In the genomic region with DNA sequence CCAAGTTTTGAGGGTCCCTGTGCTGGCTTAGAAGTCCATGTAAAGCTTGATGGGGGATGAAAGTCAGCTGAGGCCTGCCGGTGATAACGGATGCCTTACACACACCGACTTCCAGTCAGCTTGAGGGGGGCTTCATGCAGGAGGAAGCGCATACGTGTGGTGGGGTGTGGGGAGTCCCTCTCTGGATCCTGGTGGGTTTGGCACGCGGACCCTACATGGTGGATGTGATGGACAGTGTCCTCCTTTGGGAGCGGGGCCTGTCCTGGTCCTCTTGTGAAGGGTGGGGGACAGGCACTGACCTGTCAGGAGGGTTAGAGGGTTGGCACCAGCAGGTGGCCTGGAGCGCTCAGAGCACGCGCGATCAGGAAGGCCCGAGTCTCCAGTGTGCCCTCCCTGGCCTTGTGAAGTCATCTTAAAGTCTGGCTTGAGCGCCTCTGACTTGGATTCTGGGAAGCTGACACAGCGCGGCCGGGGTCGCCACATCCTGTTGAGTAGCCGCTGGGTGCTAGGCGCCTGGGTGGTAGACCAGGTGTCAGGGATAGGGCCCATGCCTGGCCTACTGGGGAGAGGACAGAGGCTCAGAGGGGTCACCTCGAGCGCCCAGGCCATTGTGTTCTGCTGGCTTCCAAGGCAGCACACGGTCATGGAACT, we compare ENCODE assay signal across 9 cellular contexts. TPM values are rescaled to one million over a fixed set of nuclear protein-coding genes. Genes with fewer than 3 reads are reported as not detected.
DNase-seq lines count a peak whose midpoint lies in the region; ATAC-seq lines count a peak whose summit lies in the region.
"Had no signal": no experiment of that assay in that cellular context is flagged by ENCODE, and none has a peak within 500 bp of the region (broad histone marks: within the 10 kb centered on the region; RNA-seq: fewer than 3 reads in every experiment).

No MANE protein-coding gene starts in this region.

- peak overlapping the region in 4 of 5 donors; percentile 46 to 97 (median 70) for H3K9ac ChIP-seq in subcutaneous abdominal adipose tissue (ENCODE audit: low read length in 5 of 5)

- no peaks in the 10 kb centered on the region for H3K9me3 Mint-ChIP-seq in activated CD4-positive, alpha-beta T cell treated with anti-CD3 and anti-CD28 coated beads, Interleukin-2, amount 10 ng/mL, durations not matched to agents 7 days and 5 days
- H3K9me3 Mint-ChIP-seq in activated CD4-positive, alpha-beta memory T cell treated with anti-CD3 and anti-CD28 coated beads for 36 hours: no peaks in the 10 kb centered on the region

- peaks cover 0 to 16% (median 6%) of the 10 kb centered on the region in 5 donors for H3K36me3 ChIP-seq in subcutaneous abdominal adipose tissue (ENCODE audit: control insufficient read depth in 5 of 5, insufficient read depth in 5 of 5, low read length in 5 of 5)
- H3K36me3 ChIP-seq: ovary had no signal

- H3K36me3 Mint-ChIP-seq in activated CD4-positive, alpha-beta T cell treated with anti-CD3 and anti-CD28 coated beads, Interleukin-2, amount 10 ng/mL, durations not matched to agents 7 days and 5 days (ENCODE audit: low read depth): peaks cover 26% of the 10 kb centered on the region
- peaks cover 24% of the 10 kb centered on the region for H3K36me3 Mint-ChIP-seq in activated CD4-positive, alpha-beta memory T cell treated with anti-CD3 and anti-CD28 coated beads for 36 hours

- H3K27me3 ChIP-seq in subcutaneous abdominal adipose tissue (ENCODE audit: control insufficient read depth in 5 of 5, insufficient read depth in 4 of 5, low read length in 5 of 5): no peaks in the 10 kb centered on the region
- H3K27me3 ChIP-seq: ovary had no signal

- POLR2A ChIA-PET in activated CD4-positive, alpha-beta T cell treated with anti-CD3 and anti-CD28 coated beads, Interleukin-2, amount 10 ng/mL, durations not matched to agents 7 days and 5 days (lab: Charles Lee): no interaction called here
- POLR2A ChIA-PET in activated CD4-positive, alpha-beta memory T cell treated with anti-CD3 and anti-CD28 coated beads for 36 hours (lab: Charles Lee): interaction anchor here (0.6 to 1.3 kb wide), 2 partner anchors 141 to 465 kb away, joined by 3 to 5 read pairs; a partner anchor contains a TSS

- intact Hi-C loops in activated CD4-positive, alpha-beta memory T cell treated with anti-CD3 and anti-CD28 coated beads for 36 hours (cut with micrococcal nuclease): no loop called here

- H3K27me3 Mint-ChIP-seq in activated CD4-positive, alpha-beta T cell treated with anti-CD3 and anti-CD28 coated beads, Interleukin-2, amount 10 ng/mL, durations not matched to agents 7 days and 5 days: no peaks in the 10 kb centered on the region
- H3K27me3 Mint-ChIP-seq in activated CD4-positive, alpha-beta memory T cell treated with anti-CD3 and anti-CD28 coated beads for 36 hours: no peaks in the 10 kb centered on the region

- peaks cover 15 to 74% (median 62%) of the 10 kb centered on the region in 5 donors for H3K4me1 ChIP-seq in subcutaneous abdominal adipose tissue (ENCODE audit: control insufficient read depth in 5 of 5, insufficient read depth in 5 of 5, low read length in 5 of 5)

- peak overlapping the region; percentile 77 for H3K27ac ChIP-seq in subcutaneous abdominal adipose tissue (ENCODE audit: low read depth, low read length)
- H3K27ac ChIP-seq: ovary had no signal

- no peaks in the 10 kb centered on the region for H3K9me3 ChIP-seq in subcutaneous abdominal adipose tissue (ENCODE audit: control insufficient read depth in 5 of 5, low read length in 5 of 5)
- H3K9me3 ChIP-seq: ovary had no signal

- no peak for DNase-seq in activated CD4-positive, alpha-beta T cell treated with anti-CD3 and anti-CD28 coated beads, Interleukin-2, amount 10 ng/mL, durations not matched to agents 7 days and 5 days
- DNase-seq in activated CD4-positive, alpha-beta T cell treated with anti-CD3 and anti-CD28 coated beads, Interleukin-2, amount 50 U/mL, for 4 hours: no peak
- peak; percentile 68 for DNase-seq in activated CD4-positive, alpha-beta memory T cell treated with anti-CD3 and anti-CD28 coated beads for 36 hours
- peak; percentile 87 for DNase-seq in glomerular visceral epithelial cell (ENCODE audit: extremely low spot score)
- no peak for DNase-seq in NAMALWA (ENCODE audit: low spot score)

- peak overlapping the region; percentile 76 for H3K27ac Mint-ChIP-seq in activated CD4-positive, alpha-beta T cell treated with anti-CD3 and anti-CD28 coated beads, Interleukin-2, amount 10 ng/mL, durations not matched to agents 7 days and 5 days
- H3K27ac Mint-ChIP-seq in activated CD4-positive, alpha-beta memory T cell treated with anti-CD3 and anti-CD28 coated beads for 36 hours: peak overlapping the region; percentile 95

- peak overlapping the region in 4 of 5 donors; percentile 1 to 73 (median 30) for H3K4me3 ChIP-seq in subcutaneous abdominal adipose tissue (ENCODE audit: low read depth in 1 of 5, low read length in 5 of 5)

- H3K4me1 Mint-ChIP-seq in activated CD4-positive, alpha-beta T cell treated with anti-CD3 and anti-CD28 coated beads, Interleukin-2, amount 10 ng/mL, durations not matched to agents 7 days and 5 days: peaks cover 51% of the 10 kb centered on the region
- peaks cover 62% of the 10 kb centered on the region for H3K4me1 Mint-ChIP-seq in activated CD4-positive, alpha-beta memory T cell treated with anti-CD3 and anti-CD28 coated beads for 36 hours (ENCODE audit: low read depth)

- peak overlapping the region; percentile 92 for H3K4me3 Mint-ChIP-seq in activated CD4-positive, alpha-beta T cell treated with anti-CD3 and anti-CD28 coated beads, Interleukin-2, amount 10 ng/mL, durations not matched to agents 7 days and 5 days
- H3K4me3 Mint-ChIP-seq in activated CD4-positive, alpha-beta memory T cell treated with anti-CD3 and anti-CD28 coated beads for 36 hours: peak overlapping the region; percentile 94

- ATAC-seq in GM19463 (IDR thresholded peaks at IDR 0.05; ENCODE audit: unreplicated experiment) (no peak), GM18873 (IDR thresholded peaks at IDR 0.05; ENCODE audit: low FRiP score, unreplicated experiment) (no peak)

- CTCF ChIA-PET in activated CD4-positive, alpha-beta T cell treated with anti-CD3 and anti-CD28 coated beads, Interleukin-2, amount 10 ng/mL, durations not matched to agents 7 days and 5 days (lab: Charles Lee): interaction anchor here (1.5 kb wide), 2 partner anchors 27 kb away, joined by 3 to 4 read pairs; a partner anchor contains a TSS
- CTCF ChIA-PET in activated CD4-positive, alpha-beta memory T cell treated with anti-CD3 and anti-CD28 coated beads for 36 hours (lab: Charles Lee): interaction anchor here (0.7 to 2.0 kb wide), 3 partner anchors 142 to 166 kb away, joined by 4 to 6 read pairs (median 5); no protein-coding TSS in a partner anchor

RNA-seq across cellular contexts. Expression of a gene that starts 2.9 kb away (rescaled TPM):
- total RNA-seq in activated CD4-positive, alpha-beta T cell treated with anti-CD3 and anti-CD28 coated beads, Interleukin-2, amount 10 ng/mL, durations not matched to agents 7 days and 5 days: 100 to 1,000 TPM; 235 to 241 TPM
- 100 to 1,000 TPM; 226 to 242 TPM for total RNA-seq in activated CD4-positive, alpha-beta memory T cell treated with anti-CD3 and anti-CD28 coated beads for 36 hours

RNA-seq across cellular contexts. Expression of a gene that starts 8.9 kb away (rescaled TPM):
- total RNA-seq in activated CD4-positive, alpha-beta T cell treated with anti-CD3 and anti-CD28 coated beads, Interleukin-2, amount 10 ng/mL, durations not matched to agents 7 days and 5 days: 10 to 100 TPM; 23.0 to 25.9 TPM
- 10 to 100 TPM; 21.0 to 21.1 TPM for total RNA-seq in activated CD4-positive, alpha-beta memory T cell treated with anti-CD3 and anti-CD28 coated beads for 36 hours

RNA-seq across cellular contexts. Expression of a gene that starts 26.6 kb away (rescaled TPM):
- total RNA-seq in activated CD4-positive, alpha-beta T cell treated with anti-CD3 and anti-CD28 coated beads, Interleukin-2, amount 10 ng/mL, durations not matched to agents 7 days and 5 days: 100 to 1,000 TPM in 1 of 2 experiments, 10 to 100 TPM in 1; 99.3 to 103 TPM
- 100 to 1,000 TPM; 117 to 119 TPM for total RNA-seq in activated CD4-positive, alpha-beta memory T cell treated with anti-CD3 and anti-CD28 coated beads for 36 hours

RNA-seq across cellular contexts. Expression of a gene that starts 27.9 kb away (rescaled TPM):
- 1,000 to 10,000 TPM; 1,158 to 1,387 TPM for total RNA-seq in activated CD4-positive, alpha-beta T cell treated with anti-CD3 and anti-CD28 coated beads, Interleukin-2, amount 10 ng/mL, durations not matched to agents 7 days and 5 days
- total RNA-seq in activated CD4-positive, alpha-beta memory T cell treated with anti-CD3 and anti-CD28 coated beads for 36 hours: 1,000 to 10,000 TPM; 1,642 to 1,717 TPM

RNA-seq across cellular contexts. Expression of a gene that starts 39.7 kb away (rescaled TPM):
- total RNA-seq in activated CD4-positive, alpha-beta T cell treated with anti-CD3 and anti-CD28 coated beads, Interleukin-2, amount 10 ng/mL, durations not matched to agents 7 days and 5 days: under 1 TPM; 0.02 to 0.10 TPM
- under 1 TPM; 0.07 to 0.15 TPM for total RNA-seq in activated CD4-positive, alpha-beta memory T cell treated with anti-CD3 and anti-CD28 coated beads for 36 hours

Comparison
In these comparisons a context has a peak if more than half of its experiments do, and no peak if none do; other contexts are left out.
1. DNase-seq: peak in activated CD4-positive, alpha-beta memory T cell treated with anti-CD3 and anti-CD28 coated beads for 36 hours (single experiment) and glomerular visceral epithelial cell (single experiment); none in activated CD4-positive, alpha-beta T cell treated with anti-CD3 and anti-CD28 coated beads, Interleukin-2, amount 10 ng/mL, durations not matched to agents 7 days and 5 days (single experiment), activated CD4-positive, alpha-beta T cell treated with anti-CD3 and anti-CD28 coated beads, Interleukin-2, amount 50 U/mL, for 4 hours (0 of 2) and NAMALWA (single experiment).